ENCODE assay signal across 22 cellular contexts in the genomic region with DNA sequence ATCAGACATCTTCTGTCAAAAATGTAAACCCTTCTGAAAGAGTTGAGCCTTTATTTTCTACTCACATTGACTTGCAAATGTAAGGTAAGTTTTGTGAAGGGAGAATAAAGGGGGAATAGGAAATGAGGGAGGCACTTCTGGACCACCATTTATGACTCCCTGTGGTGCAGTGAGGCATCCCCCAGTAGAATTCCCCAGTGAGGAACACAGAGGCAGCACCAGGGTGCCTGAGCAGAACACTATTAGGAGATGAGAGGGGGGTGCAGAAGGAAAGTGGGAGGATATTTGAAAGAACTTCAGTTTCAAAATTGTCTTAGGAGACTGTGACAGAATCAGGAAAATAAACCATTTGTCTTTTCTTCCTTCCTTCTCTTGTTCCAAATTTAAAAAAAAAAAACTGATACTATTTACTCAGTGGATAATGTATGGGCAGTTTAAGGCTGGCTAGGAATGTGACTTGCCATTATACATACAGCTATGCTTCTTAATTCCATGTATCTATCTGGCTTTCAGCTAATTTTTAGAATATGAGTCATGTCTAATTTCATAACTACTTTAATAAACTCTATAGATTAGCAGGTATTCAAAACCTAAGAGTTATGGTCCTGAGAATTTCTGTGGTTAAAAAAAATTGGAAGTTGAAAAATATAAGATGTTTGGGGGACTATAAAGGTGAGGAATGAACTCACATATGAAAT.
DNase-seq lines count a peak whose midpoint lies in the region; ATAC-seq and TF ChIP-seq lines count a peak whose summit lies in the region.
"Had no signal": no experiment of that assay in that cellular context is flagged by ENCODE, and none has a peak within 500 bp of the region (broad histone marks: within the 10 kb centered on the region; RNA-seq: fewer than 3 reads in every experiment).

No MANE protein-coding gene starts in this region.

- H3K27ac ChIP-seq in RWPE2 (ENCODE audit: poor library complexity, severe bottlenecking): no peak overlapping the region
- H3K27ac ChIP-seq: SK-N-MC had no signal

- peak; percentile 15 for DNase-seq in HS-5 (ENCODE audit: low read depth)
- no peak for DNase-seq in RWPE2 (ENCODE audit: low spot score)
- peak; percentile 2 for DNase-seq in fibroblast of mammary gland (ENCODE audit: low read depth)
- DNase-seq in retinal pigment epithelial cell (ENCODE audit: low read depth): peak; percentile 33
- DNase-seq in activated T-cell treated with anti-CD3 and anti-CD28 coated beads, Interleukin-2, amount 50 U/mL, for 48 hours: no peak
- DNase-seq in NCI-H1436 (lab: John Stamatoyannopoulos, UW): no peak
- DNase-seq: C1 segment of cervical spinal cord; CD4-positive, alpha-beta memory T cell; COR-L47; DMS53; KG1; MG63; NCI-H1694 treated with DMSO at 0.1 percent for 48 hours; NCI-H2081; NCI-H2227 treated with DMSO at 0.1 percent for 48 hours; NCI-H526 treated with DMSO at 0.1 percent for 48 hours; SIG-M5; SW 1271 had no signal

- ATAC-seq in RWPE2 (ENCODE audit: low read depth) (peak; percentile 85), HG02642 (IDR thresholded peaks at IDR 0.05; ENCODE audit: poor library complexity, unreplicated experiment) (no peak)
- ATAC-seq: GM12878, Panc1 had no signal

- H3K27me3 ChIP-seq in RWPE2 (ENCODE audit: insufficient read depth, poor library complexity, severe bottlenecking): no peaks in the 10 kb centered on the region
- H3K27me3 ChIP-seq: MG63 had no signal

- no peaks in the 10 kb centered on the region for H3K9me3 ChIP-seq in RWPE2 (ENCODE audit: severe bottlenecking)
- H3K9me3 ChIP-seq: MG63 had no signal

- TF ChIP-seq CTCF in RWPE2 (IDR thresholded peaks at IDR 0.05; ENCODE audit: poor library complexity, severe bottlenecking): no peak
- no peak for TF ChIP-seq CTCF in fibroblast of mammary gland (conservative IDR thresholded peaks at IDR 0.05; ENCODE audit: control insufficient read depth, insufficient read depth, low read depth, low read length)
- no peak for TF ChIP-seq CTCF in retinal pigment epithelial cell (conservative IDR thresholded peaks at IDR 0.05; ENCODE audit: low read depth, low read length)

- no peaks in the 10 kb centered on the region for H3K36me3 ChIP-seq in RWPE2 (ENCODE audit: low read depth)
- H3K36me3 ChIP-seq: MG63 had no signal

- H3K4me3 ChIP-seq in RWPE2 (ENCODE audit: severe bottlenecking) (no peak overlapping the region), fibroblast of mammary gland (ENCODE audit: control insufficient read depth, low read depth, low read length) (no peak overlapping the region), retinal pigment epithelial cell (ENCODE audit: low read length) (no peak overlapping the region)
- H3K4me3 ChIP-seq: GM12878, MG63, SK-N-MC had no signal

- peaks cover 8% of the 10 kb centered on the region for H3K4me1 ChIP-seq in RWPE2 (ENCODE audit: insufficient read depth, poor library complexity, severe bottlenecking)

Comparison
In these comparisons a context has a peak if more than half of its experiments do, and no peak if none do; other contexts are left out.
1. DNase-seq: peak in HS-5 (single experiment), fibroblast of mammary gland (single experiment) and retinal pigment epithelial cell (single experiment); none in RWPE2 (single experiment), activated T-cell treated with anti-CD3 and anti-CD28 coated beads, Interleukin-2, amount 50 U/mL, for 48 hours (0 of 2) and NCI-H1436 (single experiment).